Comparison of ENCODE assay signal across 8 cellular contexts in genomic region chr17:30236807-30237206, GRCh38. TPM values are rescaled to one million over a fixed set of nuclear protein-coding genes. Genes with fewer than 3 reads are reported as not detected.
DNase-seq lines count a peak whose midpoint lies in the region; ATAC-seq and TF ChIP-seq lines count a peak whose summit lies in the region.

No MANE protein-coding gene starts in this region.

- peaks cover 36% of the 10 kb centered on the region for H3K4me1 ChIP-seq in lower lobe of right lung

- no peaks in the 10 kb centered on the region for H3K36me3 Mint-ChIP-seq in dendritic cell treated with granulocyte-macrophage colony-stimulating factor and Interleukin-4, amounts not matched to agents 40 ng/mL and 50 ng/mL, for 4 days (ENCODE audit: low read depth)

- no peak overlapping the region for H3K27ac Mint-ChIP-seq in dendritic cell treated with granulocyte-macrophage colony-stimulating factor and Interleukin-4, amounts not matched to agents 40 ng/mL and 50 ng/mL, for 4 days

- no peaks in the 10 kb centered on the region for H3K9me3 ChIP-seq in lower lobe of right lung

- TF ChIP-seq CTCF in lower lobe of right lung (IDR thresholded peaks at IDR 0.05): peak; percentile 16

- H3K4me3 Mint-ChIP-seq in dendritic cell treated with granulocyte-macrophage colony-stimulating factor and Interleukin-4, amounts not matched to agents 40 ng/mL and 50 ng/mL, for 4 days: peak overlapping the region; percentile 60

- peak overlapping the region; percentile 47 for H3K4me3 ChIP-seq in lower lobe of right lung

- H3K27me3 ChIP-seq in lower lobe of right lung (ENCODE audit: low read depth): peaks cover 42% of the 10 kb centered on the region

- H3K9me3 Mint-ChIP-seq in dendritic cell treated with granulocyte-macrophage colony-stimulating factor and Interleukin-4, amounts not matched to agents 40 ng/mL and 50 ng/mL, for 4 days: no peaks in the 10 kb centered on the region

- peak; percentile 66 to 78 for ATAC-seq in lower lobe of right lung
- no peak for ATAC-seq in GM21723 (IDR thresholded peaks at IDR 0.05; ENCODE audit: unreplicated experiment)

- peak overlapping the region; percentile 78 for H3K27ac ChIP-seq in lower lobe of right lung

- no peaks in the 10 kb centered on the region for H3K36me3 ChIP-seq in lower lobe of right lung

- peak; percentile 20 for DNase-seq in NOMO-1 treated with DMSO at 0.1 percent for 48 hours (lab: John Stamatoyannopoulos, UW; ENCODE audit: unreplicated experiment)
- DNase-seq in NOMO-1 treated with dmso at 0.1 percent for 144 hours (lab: John Stamatoyannopoulos, UW; ENCODE audit: unreplicated experiment): no peak
- peak; percentile 82 for DNase-seq in NCI-H748 (lab: John Stamatoyannopoulos, UW; ENCODE audit: unreplicated experiment)
- DNase-seq in lower lobe of right lung: peak; percentile 76
- DNase-seq in middle frontal gyrus (ENCODE audit: extremely low spot score, low spot score): no peak
- no peak for DNase-seq in RKO (ENCODE audit: low spot score)

- peaks cover 84% of the 10 kb centered on the region for H3K27me3 Mint-ChIP-seq in dendritic cell treated with granulocyte-macrophage colony-stimulating factor and Interleukin-4, amounts not matched to agents 40 ng/mL and 50 ng/mL, for 4 days

- intact Hi-C loops in dendritic cell treated with granulocyte-macrophage colony-stimulating factor and Interleukin-4, amounts not matched to agents 40 ng/mL and 50 ng/mL, for 4 days (cut with micrococcal nuclease): loop anchor here (5.0 kb wide), 1 partner anchor 115 kb away; no protein-coding TSS in a partner anchor
- intact Hi-C loops in lower lobe of right lung (cut with DNase I): no loop called here

- H3K4me1 Mint-ChIP-seq in dendritic cell treated with granulocyte-macrophage colony-stimulating factor and Interleukin-4, amounts not matched to agents 40 ng/mL and 50 ng/mL, for 4 days (ENCODE audit: low read depth): peaks cover 40% of the 10 kb centered on the region

RNA-seq across cellular contexts. Expression of gene SLC6A4, which starts 1.3 kb away (rescaled TPM):
- total RNA-seq in lower lobe of right lung: 140 TPM

RNA-seq across cellular contexts. Expression of gene BLMH, which starts 54.9 kb away (rescaled TPM):
- total RNA-seq in lower lobe of right lung: 27.4 TPM

Comparison
In these comparisons a context has a peak if more than half of its experiments do, and no peak if none do; other contexts are left out.
1. DNase-seq: peak in NOMO-1 treated with DMSO at 0.1 percent for 48 hours (single experiment), NCI-H748 (single experiment) and lower lobe of right lung (single experiment); none in NOMO-1 treated with dmso at 0.1 percent for 144 hours (single experiment), middle frontal gyrus (single experiment) and RKO (single experiment).